1 cellular context compared by ENCODE assay signal in genomic region chr17:59828478-59828760, GRCh38.
TF ChIP-seq lines count a peak whose summit lies in the region.

No MANE protein-coding gene starts in this region.

TF ChIP-seq in IMR-90, 13 proteins besides CTCF, POLR2A, EP300 and RAD21 (continued from another document):
- TF ChIP-seq BHLHE40 (IDR thresholded peaks at IDR 0.05; ENCODE audit: low read depth, low read length) (no peak), NFE2L2 (IDR thresholded peaks at IDR 0.05; ENCODE audit: low read depth, low read length) (no peak), CHD1 (IDR thresholded peaks at IDR 0.05; ENCODE audit: low read depth, low read length) (no peak), RCOR1 (IDR thresholded peaks at IDR 0.05; ENCODE audit: insufficient replicate concordance, low read length) (no peak), MAZ (IDR thresholded peaks at IDR 0.05; ENCODE audit: borderline replicate concordance, low read depth, low read length) (no peak), RFX5 (IDR thresholded peaks at IDR 0.05; ENCODE audit: low read depth, low read length) (no peak), FOS (IDR thresholded peaks at IDR 0.05; ENCODE audit: low read depth, low read length) (no peak), USF2 (IDR thresholded peaks at IDR 0.05; ENCODE audit: low read depth, low read length) (no peak)
